In genomic region chr7:7188091-7188490, GRCh38 we compare ENCODE assay signal across 15 cellular contexts.
"Had no signal": no experiment of that assay in that cellular context is flagged by ENCODE, and none has a peak within 500 bp of the region (broad histone marks: within the 10 kb centered on the region; RNA-seq: fewer than 3 reads in every experiment).

No MANE protein-coding gene starts in this region.

- DNase-seq: activated CD4-positive, alpha-beta T cell treated with anti-CD3 and anti-CD28 coated beads, Interleukin-2, amount 50 U/mL, for 1 hour; activated gamma-delta T cell treated with Interleukin-2 at 50 U/mL for 16 hours; activated T-cell treated with anti-CD3 and anti-CD28 coated beads, Interleukin-2, amount 50 U/mL, for 48 hours; aorta; cortex of kidney; effector CD8-positive, alpha-beta T cell; foreskin keratinocyte; kidney glomerular epithelial cell; right cardiac atrium; T-helper 2 cell; upper lobe of right lung had no signal

- H3K4me3 ChIP-seq: smooth muscle cell, thoracic aorta, upper lobe of right lung had no signal

- H3K4me1 ChIP-seq: upper lobe of right lung had no signal

- H3K4me2 ChIP-seq: smooth muscle cell had no signal

- H3K27ac ChIP-seq: foreskin keratinocyte, thoracic aorta, upper lobe of right lung had no signal

- H3K27me3 ChIP-seq: foreskin keratinocyte, upper lobe of right lung had no signal

- H3K9me3 ChIP-seq: thoracic aorta, upper lobe of right lung had no signal

- H3K36me3 ChIP-seq: thoracic aorta, upper lobe of right lung had no signal

- ATAC-seq: foreskin keratinocyte; natural killer cell treated with Interleukin-12 subunit alpha and Interleukin-12 subunit beta and Interleukin-15 and Interleukin-18, amount 100 ng/mL, for 72 hours; right cardiac atrium; upper lobe of right lung; WTC11 had no signal
